In the genomic region with DNA sequence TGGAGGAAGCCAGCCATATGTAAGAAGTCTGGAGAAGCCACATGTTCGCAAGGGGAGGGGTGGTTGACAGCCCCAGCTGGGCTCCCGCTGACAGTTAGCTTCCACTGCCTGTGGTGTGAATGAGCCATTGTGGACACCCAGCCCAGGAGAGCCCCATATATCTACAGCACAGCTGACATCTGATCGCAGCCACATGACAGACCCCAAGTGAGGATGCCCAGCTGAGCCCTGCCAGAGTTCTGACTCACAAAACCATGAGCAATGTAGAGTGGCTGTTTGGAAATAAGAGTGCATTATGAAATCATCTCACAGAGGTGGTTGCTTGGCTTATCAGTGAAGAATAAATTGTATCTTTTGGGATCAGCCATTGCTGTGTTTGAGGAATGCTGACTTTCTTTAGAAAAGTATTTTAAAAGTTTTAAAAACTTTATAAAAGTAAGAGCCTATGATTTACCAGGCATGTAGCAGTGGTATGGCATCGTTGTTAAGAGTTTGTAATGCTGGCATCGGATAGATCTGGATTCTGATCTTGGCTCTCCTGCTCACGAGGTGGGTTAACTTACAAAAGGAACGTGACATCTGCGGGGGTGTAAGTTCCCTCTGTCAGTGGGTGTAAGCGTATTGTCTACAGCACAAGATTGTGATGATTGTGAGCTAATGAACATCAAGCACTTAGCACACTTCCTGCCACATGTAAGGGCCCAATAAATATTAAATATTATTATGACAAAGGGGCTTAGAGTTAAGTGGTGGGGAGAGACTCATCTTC, we compare ENCODE assay signal across 17 cellular contexts. TPM values are rescaled to one million over a fixed set of nuclear protein-coding genes. Genes with fewer than 3 reads are reported as not detected.
A peak's percentile ranks its signal among the peaks of the same experiment; 100 is the strongest.
DNase-seq lines count a peak whose midpoint lies in the region; ATAC-seq, FAIRE-seq and TF ChIP-seq lines count a peak whose summit lies in the region.
"Had no signal": no experiment of that assay in that cellular context is flagged by ENCODE, and none has a peak within 500 bp of the region (broad histone marks: within the 10 kb centered on the region; RNA-seq: fewer than 3 reads in every experiment).

No MANE protein-coding gene starts in this region.

- FAIRE-seq in GM12892 (lab: Jason Lieb, UNC): no peak

- no peak for TF ChIP-seq POLR2A in GM12892 (IDR thresholded peaks at IDR 0.05; ENCODE audit: low read depth, low read length)

- POLR2A ChIA-PET in BJ (lab: Charles Lee): no interaction called here

- no peak for ATAC-seq in HG02981 (IDR thresholded peaks at IDR 0.05; ENCODE audit: unreplicated experiment)
- ATAC-seq: Panc1 had no signal

- CTCF ChIA-PET in BJ (lab: Yijun Ruan, JAX): interaction anchor here (0.7 to 1.4 kb wide), 2 partner anchors 9 to 24 kb away, joined by 3 to 4 read pairs; a partner anchor contains a TSS

- H3K36me3 ChIP-seq in BJ (ENCODE audit: control insufficient read depth, insufficient read depth, low read length): no peaks in the 10 kb centered on the region

- no peak overlapping the region for H3K4me3 ChIP-seq in BJ (ENCODE audit: low read depth, low read length)
- no peak overlapping the region for H3K4me3 ChIP-seq in choroid plexus epithelial cell (ENCODE audit: low read depth, low read length)
- H3K4me3 ChIP-seq: lung, skin epidermis had no signal

- DNase-seq in BJ (ENCODE audit: low read depth) (peak; percentile 10), LHCN-M2 (ENCODE audit: low read depth) (peak; percentile 98), choroid plexus epithelial cell (ENCODE audit: low read depth) (peak; percentile 89), myocyte (ENCODE audit: low read depth) (peak; percentile 98), NCI-H1092 treated with DMSO at 0.1 percent for 48 hours (lab: John Stamatoyannopoulos, UW) (no peak), GM12892 (ENCODE audit: insufficient read length) (no peak), amniotic stem cell (lab: John Stamatoyannopoulos, UW) (no peak)
- DNase-seq: activated CD4-positive, alpha-beta T cell treated with anti-CD3 and anti-CD28 coated beads for 1 hour; activated naive CD4-positive, alpha-beta T cell treated with anti-CD3 and anti-CD28 coated beads, Interleukin-2, amount 50 U/mL, for 16 hours; DMS53; erythroblast; H7; NCI-H187 had no signal

- peaks cover 2% of the 10 kb centered on the region for H3K27me3 ChIP-seq in BJ (ENCODE audit: control insufficient read depth, insufficient read depth, low read length)

- TF ChIP-seq CTCF in BJ (IDR thresholded peaks at IDR 0.05; ENCODE audit: insufficient read depth, low read depth, low read length): no peak
- TF ChIP-seq CTCF in choroid plexus epithelial cell (conservative IDR thresholded peaks at IDR 0.05; ENCODE audit: low read depth, low read length): no peak

RNA-seq across cellular contexts. Expression of a gene that starts 24.1 kb away (rescaled TPM):
- not detected in 2 replicates for polyA plus RNA-seq in BJ (2011; rRNA removed)
- polyA minus RNA-seq in BJ (2011; rRNA and poly(A)+ RNA removed): 0.38 TPM in 1 of 2 replicates, not detected in the other
- total RNA-seq in LHCN-M2 (2014; rRNA removed) (0.06 TPM in 1 of 2 replicates, not detected in the other), myocyte (0.83 and 2.1 TPM in 2 replicates)
- not detected for polyA plus RNA-seq in LHCN-M2 (2012)
- polyA plus RNA-seq in myocyte (2012): 0.58 TPM
- polyA plus RNA-seq in GM12892 (2012; ENCODE audit: missing spikeins): 0.25 TPM

RNA-seq across cellular contexts. Expression of a gene that starts 24.2 kb away (rescaled TPM):
- polyA plus RNA-seq in BJ (2011; rRNA removed): 7.8 and 14.2 TPM in 2 replicates
- 9.2 and 9.3 TPM in 2 replicates for polyA minus RNA-seq in BJ (2011; rRNA and poly(A)+ RNA removed)
- total RNA-seq in LHCN-M2 (2014; rRNA removed) (30.1 and 31.1 TPM in 2 replicates), myocyte (33.6 and 36.2 TPM in 2 replicates)
- polyA plus RNA-seq in LHCN-M2 (2012): 10.4 TPM
- 10.1 TPM for polyA plus RNA-seq in myocyte (2012)
- polyA plus RNA-seq in GM12892 (2012; ENCODE audit: missing spikeins): 13.9 TPM

RNA-seq across cellular contexts. Expression of a gene that starts 59.3 kb away (rescaled TPM):
- polyA plus RNA-seq in BJ (2011; rRNA removed): 34.5 and 63.4 TPM in 2 replicates
- polyA minus RNA-seq in BJ (2011; rRNA and poly(A)+ RNA removed): 15.9 and 19.7 TPM in 2 replicates
- total RNA-seq in LHCN-M2 (2014; rRNA removed) (39.1 and 59.8 TPM in 2 replicates), myocyte (42.2 and 62.3 TPM in 2 replicates)
- polyA plus RNA-seq in LHCN-M2 (2012): 56.3 TPM
- polyA plus RNA-seq in myocyte (2012): 72.3 TPM
- polyA plus RNA-seq in GM12892 (2012; ENCODE audit: missing spikeins): 78.4 TPM

Comparison
In these comparisons a context has a peak if more than half of its experiments do, and no peak if none do; other contexts are left out.
1. DNase-seq: peak in BJ (single experiment), LHCN-M2 (single experiment), choroid plexus epithelial cell (single experiment) and myocyte (single experiment); none in NCI-H1092 treated with DMSO at 0.1 percent for 48 hours (single experiment), GM12892 (single experiment) and amniotic stem cell (single experiment).